Comparison of ENCODE assay signal across 11 cellular contexts in genomic region chr2:239318091-239318725, GRCh38.
DNase-seq lines count a peak whose midpoint lies in the region; ATAC-seq and TF ChIP-seq lines count a peak whose summit lies in the region.
"Had no signal": no experiment of that assay in that cellular context is flagged by ENCODE, and none has a peak within 500 bp of the region (broad histone marks: within the 10 kb centered on the region; RNA-seq: fewer than 3 reads in every experiment).

No MANE protein-coding gene starts in this region.

- H3K27me3 Mint-ChIP-seq in CD14-positive monocyte (ENCODE audit: low read depth in 3 of 3) (peaks cover 0 to 2% (median 0%) of the 10 kb centered on the region in 3 donors), progenitor cell of endocrine pancreas (no peaks in the 10 kb centered on the region), GM23338 (ENCODE audit: insufficient read depth, low read depth, poor library complexity) (peaks cover 7% of the 10 kb centered on the region), Calu3 (ENCODE audit: unreplicated experiment) (no peaks in the 10 kb centered on the region)
- no peaks in the 10 kb centered on the region for H3K27me3 Mint-ChIP-seq in activated T-cell treated with anti-CD3 and anti-CD28 coated beads, Interleukin-2, amount 50 U/mL, for 24 hours

- ATAC-seq in GM23338 = no peak
- no peak for ATAC-seq in HG03460 (IDR thresholded peaks at IDR 0.05; ENCODE audit: unreplicated experiment)

- DNase-seq in CD14-positive monocyte (ENCODE audit: low spot score) (no peak), head of caudate nucleus (peak in 23 of 42 donors; percentile 4 to 66 (median 21)), progenitor cell of endocrine pancreas (ENCODE audit: low spot score, unreplicated experiment) (peak; percentile 4), GM23338 (ENCODE audit: low spot score) (no peak), Calu3 (no peak)
- DNase-seq in activated T-cell treated with anti-CD3 and anti-CD28 coated beads, Interleukin-2, amount 50 U/mL, for 24 hours = peak; percentile 7
- DNase-seq in central memory CD4-positive, alpha-beta T cell = no peak
- DNase-seq: NCI-H1436, occipital lobe had no signal

- peaks cover 50% of the 10 kb centered on the region for H3K4me1 Mint-ChIP-seq in CD14-positive monocyte
- peaks cover 66% of the 10 kb centered on the region for H3K4me1 Mint-ChIP-seq in activated T-cell treated with anti-CD3 and anti-CD28 coated beads, Interleukin-2, amount 50 U/mL, for 24 hours (ENCODE audit: low read depth)
- peaks cover 23% of the 10 kb centered on the region for H3K4me1 Mint-ChIP-seq in progenitor cell of endocrine pancreas (ENCODE audit: low read depth)
- peaks cover 9% of the 10 kb centered on the region for H3K4me1 Mint-ChIP-seq in GM23338
- peaks cover 21% of the 10 kb centered on the region for H3K4me1 Mint-ChIP-seq in Calu3 (ENCODE audit: low read depth, unreplicated experiment)

- no peak overlapping the region for H3K4me3 ChIP-seq in GM23338

- BruUV-seq in Calu3 (replicated peaks; lab: Mats Ljungman, UMichigan) = no TSS peak

- H3K9me3 Mint-ChIP-seq in CD14-positive monocyte (peaks cover 0 to 8% (median 6%) of the 10 kb centered on the region in 7 donors), progenitor cell of endocrine pancreas (ENCODE audit: low read depth) (peaks cover 17% of the 10 kb centered on the region), GM23338 (peaks cover 23% of the 10 kb centered on the region), Calu3 (ENCODE audit: low read depth, unreplicated experiment) (no peaks in the 10 kb centered on the region)
- no peaks in the 10 kb centered on the region for H3K9me3 Mint-ChIP-seq in activated T-cell treated with anti-CD3 and anti-CD28 coated beads, Interleukin-2, amount 50 U/mL, for 24 hours
- H3K9me3 Mint-ChIP-seq: CD8-positive, alpha-beta memory T cell had no signal

- H3K4me1 ChIP-seq in GM23338 (ENCODE audit: insufficient read depth) = no peaks in the 10 kb centered on the region

- H3K4me2 ChIP-seq in GM23338 = no peak overlapping the region

- peak overlapping the region in 1 of 2 donors; percentile 78 for H3K4me3 Mint-ChIP-seq in CD14-positive monocyte
- no peak overlapping the region for H3K4me3 Mint-ChIP-seq in activated T-cell treated with anti-CD3 and anti-CD28 coated beads, Interleukin-2, amount 50 U/mL, for 24 hours
- no peak overlapping the region for H3K4me3 Mint-ChIP-seq in progenitor cell of endocrine pancreas (ENCODE audit: low read depth)
- H3K4me3 Mint-ChIP-seq in GM23338 = no peak overlapping the region
- H3K4me3 Mint-ChIP-seq in Calu3 (ENCODE audit: low read depth, unreplicated experiment) = no peak overlapping the region

- H3K27ac Mint-ChIP-seq in CD14-positive monocyte = peak overlapping the region in 6 of 7 donors; percentile 16 to 97 (median 70)
- H3K27ac Mint-ChIP-seq in activated T-cell treated with anti-CD3 and anti-CD28 coated beads, Interleukin-2, amount 50 U/mL, for 24 hours = no peak overlapping the region
- no peak overlapping the region for H3K27ac Mint-ChIP-seq in progenitor cell of endocrine pancreas
- H3K27ac Mint-ChIP-seq in GM23338 = no peak overlapping the region
- H3K27ac Mint-ChIP-seq in Calu3 (ENCODE audit: unreplicated experiment) = no peak overlapping the region

- H3K27me3 ChIP-seq in GM23338 (ENCODE audit: insufficient read depth) = no peaks in the 10 kb centered on the region

- intact Hi-C loops in CD14-positive monocyte (cut with micrococcal nuclease) (loop anchor here in 1 of 2 donors (5.0 kb wide), 1 partner anchor 46 kb away; no protein-coding TSS in a partner anchor), head of caudate nucleus (cut with DNase I) (no loop called here), Calu3 (cut with micrococcal nuclease; ENCODE audit: unreplicated experiment) (loop anchor here (5.0 kb wide), 1 partner anchor 79 kb away; no protein-coding TSS in a partner anchor)

- no peaks in the 10 kb centered on the region; the same call in none of the 2 replicates for H4K20me1 ChIP-seq in GM23338 (replicated peaks; ENCODE audit: insufficient read depth)

- TF ChIP-seq CTCF in CD14-positive monocyte (IDR thresholded peaks at IDR 0.05) (no peak), progenitor cell of endocrine pancreas (IDR thresholded peaks at IDR 0.05; ENCODE audit: unreplicated experiment) (no peak), GM23338 (conservative IDR thresholded peaks at IDR 0.05; ENCODE audit: low read depth in 2 of 2) (no peak), Calu3 (IDR thresholded peaks at IDR 0.05; ENCODE audit: unreplicated experiment) (no peak)

- CTCF ChIA-PET in Calu3 (lab: Charles Lee) = no interaction called here

- no peak overlapping the region for H2AFZ ChIP-seq in GM23338

- peaks cover 100% of the 10 kb centered on the region for H3K79me2 ChIP-seq in GM23338 (replicated peaks; ENCODE audit: insufficient read depth)

- H3F3A ChIP-seq in GM23338 (replicated peaks; ENCODE audit: low read depth) = no peaks in the 10 kb centered on the region

- H3K36me3 ChIP-seq in GM23338 (ENCODE audit: insufficient read depth) = no peaks in the 10 kb centered on the region

- no peak overlapping the region for H3K27ac ChIP-seq in GM23338 (ENCODE audit: low read depth)

- H3K9me2 ChIP-seq in GM23338 (ENCODE audit: insufficient read depth) = no peaks in the 10 kb centered on the region

- peaks cover 30 to 48% of the 10 kb centered on the region in 2 donors for H3K36me3 Mint-ChIP-seq in CD14-positive monocyte
- H3K36me3 Mint-ChIP-seq in activated T-cell treated with anti-CD3 and anti-CD28 coated beads, Interleukin-2, amount 50 U/mL, for 24 hours (ENCODE audit: low read depth) = peaks cover 23% of the 10 kb centered on the region
- peaks cover 22% of the 10 kb centered on the region for H3K36me3 Mint-ChIP-seq in progenitor cell of endocrine pancreas (ENCODE audit: insufficient read depth)
- H3K36me3 Mint-ChIP-seq in GM23338 (ENCODE audit: low read depth) = peaks cover 38% of the 10 kb centered on the region
- H3K36me3 Mint-ChIP-seq in Calu3 (ENCODE audit: insufficient read depth, unreplicated experiment) = peaks cover 6% of the 10 kb centered on the region

TF ChIP-seq in GM23338, 12 proteins besides CTCF, POLR2A, EP300 and RAD21 (continues in another document):
- TF ChIP-seq JUNB (IDR thresholded peaks at IDR 0.05; ENCODE audit: unreplicated experiment) (no peak), REST (IDR thresholded peaks at IDR 0.05; ENCODE audit: unreplicated experiment) (no peak), POLR2AphosphoS5 (IDR thresholded peaks at IDR 0.05; ENCODE audit: low read depth) (no peak), EZH2phosphoT487 (IDR thresholded peaks at IDR 0.05; ENCODE audit: unreplicated experiment) (no peak)

Comparison
In these comparisons a context has a peak if more than half of its experiments do, and no peak if none do; other contexts are left out.
1. DNase-seq: peak in activated T-cell treated with anti-CD3 and anti-CD28 coated beads, Interleukin-2, amount 50 U/mL, for 24 hours (single experiment), head of caudate nucleus (23 of 42) and progenitor cell of endocrine pancreas (single experiment); none in CD14-positive monocyte (single experiment), central memory CD4-positive, alpha-beta T cell (single experiment), GM23338 (single experiment) and Calu3 (single experiment).
2. H3K27ac Mint-ChIP-seq: peak in CD14-positive monocyte (6 of 7); none in activated T-cell treated with anti-CD3 and anti-CD28 coated beads, Interleukin-2, amount 50 U/mL, for 24 hours (single experiment), progenitor cell of endocrine pancreas (single experiment), GM23338 (single experiment) and Calu3 (single experiment).